Comparison of ENCODE assay signal across 20 cellular contexts in the genomic region with DNA sequence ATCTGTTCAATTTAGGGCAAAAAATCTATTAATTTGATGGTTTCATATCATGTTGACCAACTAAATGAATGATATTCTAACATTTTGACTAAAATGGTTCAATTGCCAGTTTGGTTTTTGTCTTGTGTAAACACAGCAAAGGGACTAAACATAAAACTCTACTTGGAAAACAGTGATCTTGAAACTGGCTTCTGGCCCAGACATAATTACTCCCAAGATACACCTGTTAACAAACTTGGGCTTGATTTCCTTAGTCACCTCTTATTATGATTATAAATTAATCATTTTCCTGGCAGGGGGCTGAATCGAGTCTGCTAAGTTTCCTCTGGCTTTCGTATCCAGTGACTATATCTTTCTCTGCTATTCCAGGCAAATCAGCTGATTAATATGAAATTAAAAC.
"Had no signal": no experiment of that assay in that cellular context is flagged by ENCODE, and none has a peak within 500 bp of the region (broad histone marks: within the 10 kb centered on the region; RNA-seq: fewer than 3 reads in every experiment).

No MANE protein-coding gene starts in this region.

- H3K4me3 ChIP-seq: K562 had no signal

- DNase-seq: Kasumi-1; MM.1S; NCI-H1092 treated with DMSO at 0.1 percent for 48 hours; NCI-H1417 treated with DMSO at 0.1 percent for 48 hours; NCI-H146; NCI-H1694 treated with DMSO at 0.1 percent for 48 hours; NCI-H1930; NCI-H345; NCI-H446 treated with DMSO at 0.1 percent for 48 hours; NCI-H510A treated with DMSO at 0.1 percent for 48 hours; NCI-H526; NCI-H748 treated with DMSO at 0.1 percent for 48 hours; NK-92 treated with Interleukin-12 subunit alpha and Interleukin-12 subunit beta, amount 100 ng/mL, for 24 hours; PC-3; SHP77; SK-N-SH; T-helper 1 cell; T-helper 17 cell had no signal

- ATAC-seq: K562, Panc1, PC-3, T-helper 17 cell had no signal
